In genomic region chr10:72013202-72013945, GRCh38 we compare ENCODE assay signal across 1 cellular context.
TF ChIP-seq lines count a peak whose summit lies in the region.

No MANE protein-coding gene starts in this region.

TF ChIP-seq in SK-N-SH, 30 proteins besides CTCF, POLR2A, EP300 and RAD21 (continued from another document):
- TF ChIP-seq, protein P1, sequence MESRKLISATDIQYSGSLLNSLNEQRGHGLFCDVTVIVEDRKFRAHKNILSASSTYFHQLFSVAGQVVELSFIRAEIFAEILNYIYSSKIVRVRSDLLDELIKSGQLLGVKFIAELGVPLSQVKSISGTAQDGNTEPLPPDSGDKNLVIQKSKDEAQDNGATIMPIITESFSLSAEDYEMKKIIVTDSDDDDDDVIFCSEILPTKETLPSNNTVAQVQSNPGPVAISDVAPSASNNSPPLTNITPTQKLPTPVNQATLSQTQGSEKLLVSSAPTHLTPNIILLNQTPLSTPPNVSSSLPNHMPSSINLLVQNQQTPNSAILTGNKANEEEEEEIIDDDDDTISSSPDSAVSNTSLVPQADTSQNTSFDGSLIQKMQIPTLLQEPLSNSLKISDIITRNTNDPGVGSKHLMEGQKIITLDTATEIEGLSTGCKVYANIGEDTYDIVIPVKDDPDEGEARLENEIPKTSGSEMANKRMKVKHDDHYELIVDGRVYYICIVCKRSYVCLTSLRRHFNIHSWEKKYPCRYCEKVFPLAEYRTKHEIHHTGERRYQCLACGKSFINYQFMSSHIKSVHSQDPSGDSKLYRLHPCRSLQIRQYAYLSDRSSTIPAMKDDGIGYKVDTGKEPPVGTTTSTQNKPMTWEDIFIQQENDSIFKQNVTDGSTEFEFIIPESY (IDR thresholded peaks at IDR 0.05; ENCODE audit: borderline replicate concordance, low read depth): no peak
- TF ChIP-seq YY1 (IDR thresholded peaks at IDR 0.05; ENCODE audit: low read depth): no peak
- peak; percentile 70; the same call in 1 of the 2 replicates for TF ChIP-seq FOXJ3 (CRISPR knock-in tag; IDR thresholded peaks at IDR 0.05)
- TF ChIP-seq RFX5 (IDR thresholded peaks at IDR 0.05; ENCODE audit: low read length): no peak
- TF ChIP-seq GABPA (IDR thresholded peaks at IDR 0.05; ENCODE audit: low read depth): no peak
- no peak for TF ChIP-seq RXRA (IDR thresholded peaks at IDR 0.05; ENCODE audit: borderline replicate concordance, low read depth)
- TF ChIP-seq FOXM1 (IDR thresholded peaks at IDR 0.05; ENCODE audit: low read depth): no peak
TF ChIP-seq in SK-N-SH: peak in this region for 2.
